ENCODE assay signal across 9 cellular contexts in genomic region chr4:152278505-152279301, GRCh38.
DNase-seq lines count a peak whose midpoint lies in the region; ATAC-seq and TF ChIP-seq lines count a peak whose summit lies in the region.
"Had no signal": no experiment of that assay in that cellular context is flagged by ENCODE, and none has a peak within 500 bp of the region (broad histone marks: within the 10 kb centered on the region; RNA-seq: fewer than 3 reads in every experiment).

No MANE protein-coding gene starts in this region.

- no peaks in the 10 kb centered on the region for H3K27me3 Mint-ChIP-seq in activated CD8-positive, alpha-beta T cell treated with anti-CD3 and anti-CD28 coated beads for 36 hours
- no peaks in the 10 kb centered on the region for H3K27me3 Mint-ChIP-seq in activated CD8-positive, alpha-beta T cell treated with anti-CD3 and anti-CD28 coated beads, Interleukin-2, amount 10 ng/mL, durations not matched to agents 7 days and 5 days (ENCODE audit: low read depth)

- no peaks in the 10 kb centered on the region for H3K9me3 Mint-ChIP-seq in activated CD8-positive, alpha-beta T cell treated with anti-CD3 and anti-CD28 coated beads for 36 hours
- H3K9me3 Mint-ChIP-seq in activated CD8-positive, alpha-beta T cell treated with anti-CD3 and anti-CD28 coated beads, Interleukin-2, amount 10 ng/mL, durations not matched to agents 7 days and 5 days (ENCODE audit: insufficient read depth) = no peaks in the 10 kb centered on the region

- H3K4me3 Mint-ChIP-seq in activated CD8-positive, alpha-beta T cell treated with anti-CD3 and anti-CD28 coated beads for 36 hours = no peak overlapping the region
- H3K4me3 Mint-ChIP-seq in activated CD8-positive, alpha-beta T cell treated with anti-CD3 and anti-CD28 coated beads, Interleukin-2, amount 10 ng/mL, durations not matched to agents 7 days and 5 days = no peak overlapping the region

- ATAC-seq in activated CD8-positive, alpha-beta T cell treated with anti-CD3 and anti-CD28 coated beads for 36 hours = no peak
- no peak for ATAC-seq in activated CD8-positive, alpha-beta T cell treated with anti-CD3 and anti-CD28 coated beads, Interleukin-2, amount 10 ng/mL, durations not matched to agents 7 days and 5 days
- peak; percentile 85 for ATAC-seq in HG03378 (IDR thresholded peaks at IDR 0.05; ENCODE audit: unreplicated experiment)

- H3K36me3 ChIP-seq in duodenal mucosa (ENCODE audit: control insufficient read depth in 1 of 2, insufficient read depth in 2 of 2, low read length in 2 of 2) (no peaks in the 10 kb centered on the region), adrenal gland (replicated peaks in 1 of 2) (no peaks in the 10 kb centered on the region)

- peak overlapping the region; percentile 50 for H3K27ac ChIP-seq in duodenal mucosa (ENCODE audit: low read depth, low read length)
- no peak overlapping the region for H3K27ac ChIP-seq in adrenal gland
- H3K27ac ChIP-seq: epithelial cell of prostate had no signal

- POLR2A ChIA-PET in activated CD8-positive, alpha-beta T cell treated with anti-CD3 and anti-CD28 coated beads for 36 hours (lab: Charles Lee) = no interaction called here
- POLR2A ChIA-PET in activated CD8-positive, alpha-beta T cell treated with anti-CD3 and anti-CD28 coated beads, Interleukin-2, amount 10 ng/mL, durations not matched to agents 7 days and 5 days (lab: Charles Lee) = no interaction called here

- peak overlapping the region in 1 of 2 donors; percentile 24 for H3K4me3 ChIP-seq in duodenal mucosa (ENCODE audit: low read depth in 1 of 2, low read length in 2 of 2)
- no peak overlapping the region for H3K4me3 ChIP-seq in foreskin fibroblast (ENCODE audit: low read depth in 1 of 2, low read length in 2 of 2)
- no peak overlapping the region for H3K4me3 ChIP-seq in adrenal gland

- 85 to 89% (median 86%) methylated on average over 8 to 9 of the region's 9 CpGs for WGBS in adrenal gland, 4 donors

- no peak for TF ChIP-seq POLR2A in adrenal gland (IDR thresholded peaks at IDR 0.05)

- CTCF ChIA-PET in activated CD8-positive, alpha-beta T cell treated with anti-CD3 and anti-CD28 coated beads for 36 hours (lab: Charles Lee) = no interaction called here
- CTCF ChIA-PET in activated CD8-positive, alpha-beta T cell treated with anti-CD3 and anti-CD28 coated beads, Interleukin-2, amount 10 ng/mL, durations not matched to agents 7 days and 5 days (lab: Charles Lee) = no interaction called here

- peak; percentile 23 for DNase-seq in activated CD8-positive, alpha-beta T cell treated with anti-CD3 and anti-CD28 coated beads for 36 hours
- no peak for DNase-seq in activated CD8-positive, alpha-beta T cell treated with anti-CD3 and anti-CD28 coated beads, Interleukin-2, amount 10 ng/mL, durations not matched to agents 7 days and 5 days
- DNase-seq in foreskin melanocyte (no peak), foreskin fibroblast (no peak), NCI-H128 (lab: John Stamatoyannopoulos, UW; ENCODE audit: unreplicated experiment) (no peak), adrenal gland (no peak)

- intact Hi-C loops in activated CD8-positive, alpha-beta T cell treated with anti-CD3 and anti-CD28 coated beads for 36 hours (cut with micrococcal nuclease) = no loop called here
- intact Hi-C loops in adrenal gland (cut with DNase I) = no loop called here

- H3K4me1 ChIP-seq in duodenal mucosa (ENCODE audit: control insufficient read depth in 1 of 2, insufficient read depth in 2 of 2, low read length in 2 of 2) (peaks cover 0 to 23% of the 10 kb centered on the region in 2 donors), adrenal gland (replicated peaks in 1 of 2) (no peaks in the 10 kb centered on the region)

- H3K4me1 Mint-ChIP-seq in activated CD8-positive, alpha-beta T cell treated with anti-CD3 and anti-CD28 coated beads for 36 hours (ENCODE audit: low read depth) = peaks cover 16% of the 10 kb centered on the region
- H3K4me1 Mint-ChIP-seq in activated CD8-positive, alpha-beta T cell treated with anti-CD3 and anti-CD28 coated beads, Interleukin-2, amount 10 ng/mL, durations not matched to agents 7 days and 5 days (ENCODE audit: low read depth) = peaks cover 7% of the 10 kb centered on the region

- H3K9me3 ChIP-seq in duodenal mucosa (ENCODE audit: control insufficient read depth in 1 of 2, low read length in 2 of 2) (no peaks in the 10 kb centered on the region), adrenal gland (replicated peaks in 1 of 3) (no peaks in the 10 kb centered on the region)

- no peaks in the 10 kb centered on the region for H3K36me3 Mint-ChIP-seq in activated CD8-positive, alpha-beta T cell treated with anti-CD3 and anti-CD28 coated beads for 36 hours (ENCODE audit: low read depth)
- H3K36me3 Mint-ChIP-seq in activated CD8-positive, alpha-beta T cell treated with anti-CD3 and anti-CD28 coated beads, Interleukin-2, amount 10 ng/mL, durations not matched to agents 7 days and 5 days (ENCODE audit: low read depth) = no peaks in the 10 kb centered on the region

- no peak for TF ChIP-seq CTCF in activated CD8-positive, alpha-beta T cell treated with anti-CD3 and anti-CD28 coated beads for 36 hours (IDR thresholded peaks at IDR 0.05)
- TF ChIP-seq CTCF in foreskin fibroblast (IDR thresholded peaks at IDR 0.05; ENCODE audit: low read depth, low read length) = no peak
- no peak for TF ChIP-seq CTCF in adrenal gland (IDR thresholded peaks at IDR 0.05)

- no peak overlapping the region for H3K9ac ChIP-seq in duodenal mucosa (ENCODE audit: low read depth in 1 of 2, low read length in 2 of 2)

- no peaks in the 10 kb centered on the region for H3K27me3 ChIP-seq in duodenal mucosa (ENCODE audit: control insufficient read depth in 1 of 2, insufficient read depth in 2 of 2, low read length in 2 of 2)
- H3K27me3 ChIP-seq in adrenal gland = no peaks in the 10 kb centered on the region

- H3K27ac Mint-ChIP-seq in activated CD8-positive, alpha-beta T cell treated with anti-CD3 and anti-CD28 coated beads for 36 hours = no peak overlapping the region
- H3K27ac Mint-ChIP-seq in activated CD8-positive, alpha-beta T cell treated with anti-CD3 and anti-CD28 coated beads, Interleukin-2, amount 10 ng/mL, durations not matched to agents 7 days and 5 days = no peak overlapping the region
